Comparison of ENCODE assay signal across 15 cellular contexts in genomic region chr11:64653388-64653973, GRCh38.
DNase-seq lines count a peak whose midpoint lies in the region; ATAC-seq and TF ChIP-seq lines count a peak whose summit lies in the region.
"Had no signal": no experiment of that assay in that cellular context is flagged by ENCODE, and none has a peak within 500 bp of the region (broad histone marks: within the 10 kb centered on the region; RNA-seq: fewer than 3 reads in every experiment).

No MANE protein-coding gene starts in this region.

- H3K27ac Mint-ChIP-seq in glutamatergic neuron (ENCODE audit: unreplicated experiment), result peak overlapping the region; percentile 52
- H3K27ac Mint-ChIP-seq in stimulated activated memory B cell treated with anti-CD40 and anti-IgM and Interleukin-4, amounts not matched to agents 10 μg/mL and 1 μg/mL and 100 μg/mL, for 72 hours, result peak overlapping the region; percentile 34
- H3K27ac Mint-ChIP-seq: activated T-helper 1 cell treated with anti-CD3 and anti-CD28 coated beads, Interleukin-12 subunit alpha, Interleukin-12 subunit beta, Interleukin-2, Interleukin-4 antibody, amounts not matched to agents 30 ng/mL and 10 ng/mL and 1 ng/mL, durations not matched to agents 14 hours and 24 hours and 36 hours had no signal

- H3K4me3 ChIP-seq in H7 (ENCODE audit: insufficient read depth, low read depth, low read length), result no peak overlapping the region
- H3K4me3 ChIP-seq in Loucy (ENCODE audit: low read length, poor library complexity, severe bottlenecking), result no peak overlapping the region
- no peak overlapping the region for H3K4me3 ChIP-seq in Peyer's patch
- H3K4me3 ChIP-seq: ascending aorta, esophagus muscularis mucosa, gastroesophageal sphincter, psoas muscle, skin epidermis, thyroid gland had no signal

- H3K36me3 Mint-ChIP-seq in glutamatergic neuron (ENCODE audit: unreplicated experiment), result no peaks in the 10 kb centered on the region
- H3K36me3 Mint-ChIP-seq in stimulated activated memory B cell treated with anti-CD40 and anti-IgM and Interleukin-4, amounts not matched to agents 10 μg/mL and 1 μg/mL and 100 μg/mL, for 72 hours, result no peaks in the 10 kb centered on the region
- H3K36me3 Mint-ChIP-seq: activated naive CD4-positive, alpha-beta T cell treated with anti-CD3 and anti-CD28 coated beads, Interleukin-2, amount 50 U/mL, for 72 hours had no signal

- no peaks in the 10 kb centered on the region for H3K9me2 ChIP-seq in Loucy (replicated peaks; ENCODE audit: low read depth, low read length)

- DNase-seq in H7 (peak; percentile 93), glutamatergic neuron (no peak), Peyer's patch (no peak), LoVo (ENCODE audit: low spot score) (no peak)

- H3K9ac ChIP-seq in Loucy (ENCODE audit: low read depth, low read length, poor library complexity, severe bottlenecking), result no peak overlapping the region

- H3K36me3 ChIP-seq in H7 (replicated peaks; ENCODE audit: control insufficient read depth, insufficient read depth, low read length) (no peaks in the 10 kb centered on the region), Loucy (ENCODE audit: insufficient read depth, low read length) (no peaks in the 10 kb centered on the region), Peyer's patch (no peaks in the 10 kb centered on the region)
- H3K36me3 ChIP-seq: esophagus muscularis mucosa, gastroesophageal sphincter, thyroid gland had no signal

- peaks cover 23% of the 10 kb centered on the region for H3K4me1 Mint-ChIP-seq in glutamatergic neuron (ENCODE audit: low read depth, unreplicated experiment)
- H3K4me1 Mint-ChIP-seq in stimulated activated memory B cell treated with anti-CD40 and anti-IgM and Interleukin-4, amounts not matched to agents 10 μg/mL and 1 μg/mL and 100 μg/mL, for 72 hours, result peaks cover 39% of the 10 kb centered on the region

- no peak overlapping the region for H3K27ac ChIP-seq in Peyer's patch
- H3K27ac ChIP-seq: ascending aorta, esophagus muscularis mucosa, gastroesophageal sphincter, psoas muscle, skin epidermis, thyroid gland had no signal

- peaks cover 4% of the 10 kb centered on the region for H3K9me3 Mint-ChIP-seq in glutamatergic neuron (ENCODE audit: unreplicated experiment)
- H3K9me3 Mint-ChIP-seq in stimulated activated memory B cell treated with anti-CD40 and anti-IgM and Interleukin-4, amounts not matched to agents 10 μg/mL and 1 μg/mL and 100 μg/mL, for 72 hours, result no peaks in the 10 kb centered on the region
- H3K9me3 Mint-ChIP-seq: activated naive CD4-positive, alpha-beta T cell treated with anti-CD3 and anti-CD28 coated beads, Interleukin-2, amount 50 U/mL, for 72 hours; activated T-helper 1 cell treated with anti-CD3 and anti-CD28 coated beads, Interleukin-12 subunit alpha, Interleukin-12 subunit beta, Interleukin-2, Interleukin-4 antibody, amounts not matched to agents 30 ng/mL and 10 ng/mL and 1 ng/mL, durations not matched to agents 14 hours and 24 hours and 36 hours had no signal

- 0 out of 2 replicates have a peak, but pooled peaks have one; percentile 6 for TF ChIP-seq CTCF in Loucy (conservative IDR thresholded peaks at IDR 0.05; ENCODE audit: low read length)
- no peak for TF ChIP-seq CTCF in glutamatergic neuron (IDR thresholded peaks at IDR 0.05; ENCODE audit: partially characterized antibody, unreplicated experiment)
- TF ChIP-seq CTCF in Peyer's patch (IDR thresholded peaks at IDR 0.05), result no peak

- H3K9me3 ChIP-seq in Loucy (ENCODE audit: insufficient read depth, low read depth, low read length) (no peaks in the 10 kb centered on the region), Peyer's patch (no peaks in the 10 kb centered on the region)
- H3K9me3 ChIP-seq: ascending aorta, esophagus muscularis mucosa, gastroesophageal sphincter, psoas muscle, thyroid gland had no signal

- no peak overlapping the region for H3K4me3 Mint-ChIP-seq in glutamatergic neuron (ENCODE audit: unreplicated experiment)
- no peak overlapping the region for H3K4me3 Mint-ChIP-seq in stimulated activated memory B cell treated with anti-CD40 and anti-IgM and Interleukin-4, amounts not matched to agents 10 μg/mL and 1 μg/mL and 100 μg/mL, for 72 hours
- H3K4me3 Mint-ChIP-seq: activated T-helper 1 cell treated with anti-CD3 and anti-CD28 coated beads, Interleukin-12 subunit alpha, Interleukin-12 subunit beta, Interleukin-2, Interleukin-4 antibody, amounts not matched to agents 30 ng/mL and 10 ng/mL and 1 ng/mL, durations not matched to agents 14 hours and 24 hours and 36 hours had no signal

- H4K20me1 ChIP-seq in Loucy (ENCODE audit: insufficient read depth, low read length, poor library complexity, severe bottlenecking), result no peaks in the 10 kb centered on the region

- no peak for TF ChIP-seq POLR2A in Peyer's patch (IDR thresholded peaks at IDR 0.05)

- peaks cover 11% of the 10 kb centered on the region for H3K27me3 Mint-ChIP-seq in glutamatergic neuron (ENCODE audit: unreplicated experiment)
- peaks cover 20% of the 10 kb centered on the region for H3K27me3 Mint-ChIP-seq in stimulated activated memory B cell treated with anti-CD40 and anti-IgM and Interleukin-4, amounts not matched to agents 10 μg/mL and 1 μg/mL and 100 μg/mL, for 72 hours

- no peak overlapping the region for H3K4me2 ChIP-seq in Loucy (ENCODE audit: low read depth, low read length, poor library complexity, severe bottlenecking)

- H3K79me2 ChIP-seq in Loucy (ENCODE audit: insufficient read depth, low read length), result no peaks in the 10 kb centered on the region

- no peak for ATAC-seq in stimulated activated memory B cell treated with anti-CD40 and anti-IgM and Interleukin-4, amounts not matched to agents 10 μg/mL and 1 μg/mL and 100 μg/mL, for 72 hours
- ATAC-seq in HG03175 (IDR thresholded peaks at IDR 0.05; ENCODE audit: unreplicated experiment), result no peak

- peaks cover 26% of the 10 kb centered on the region for H3K4me1 ChIP-seq in Loucy (ENCODE audit: insufficient read depth, low read length, poor library complexity, severe bottlenecking)
- H3K4me1 ChIP-seq in Peyer's patch, result peaks cover 0 to 11% (median 2%) of the 10 kb centered on the region in 4 donors
- H3K4me1 ChIP-seq: ascending aorta, psoas muscle, thyroid gland had no signal

- H3K27me3 ChIP-seq in H7 (ENCODE audit: control insufficient read depth, insufficient read depth, low read length), result peaks cover 4% of the 10 kb centered on the region; the same call in 1 of the 2 replicates
- H3K27me3 ChIP-seq in Loucy (ENCODE audit: insufficient read depth, low read length, poor library complexity, severe bottlenecking), result no peaks in the 10 kb centered on the region
- H3K27me3 ChIP-seq in Peyer's patch, result no peaks in the 10 kb centered on the region
- H3K27me3 ChIP-seq: ascending aorta, thyroid gland had no signal

- no peak overlapping the region for H2AFZ ChIP-seq in Loucy (ENCODE audit: low read length)

- no peaks in the 10 kb centered on the region for H3F3A ChIP-seq in Loucy (ENCODE audit: low read depth)
